Comparison of ENCODE assay signal across 10 cellular contexts in the genomic region with DNA sequence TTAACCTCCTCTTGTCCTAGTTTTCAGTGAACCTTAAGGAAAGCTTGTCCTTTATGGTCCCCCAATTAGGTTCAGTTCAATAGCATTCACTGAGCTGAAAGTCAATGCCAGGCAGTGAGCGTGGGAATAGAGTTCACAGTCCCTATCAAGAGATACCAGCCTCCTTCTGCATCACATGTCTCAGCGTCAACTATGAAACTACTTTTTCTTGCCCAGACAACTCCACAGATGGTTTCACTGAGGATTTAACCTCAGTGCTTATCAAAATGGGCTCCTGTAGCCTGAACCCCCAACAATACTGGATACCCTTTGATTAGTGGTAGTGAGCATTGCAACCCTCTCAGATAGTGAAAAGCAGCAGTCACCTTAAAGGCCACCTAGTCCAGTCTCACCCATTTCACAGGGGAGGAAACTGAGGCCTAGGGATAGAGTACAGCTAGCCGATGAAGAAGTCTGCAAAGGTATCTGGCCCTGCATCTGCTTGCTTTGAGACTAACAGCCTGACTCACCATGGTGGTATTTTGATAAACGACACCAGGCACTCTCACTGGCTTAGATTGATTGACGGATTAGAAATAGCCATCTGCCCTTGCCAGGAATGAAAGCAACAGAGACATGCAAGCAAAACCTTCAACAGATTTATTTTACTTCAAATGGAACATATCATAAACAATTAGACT. TPM values are rescaled to one million over a fixed set of nuclear protein-coding genes. Genes with fewer than 3 reads are reported as not detected.
DNase-seq lines count a peak whose midpoint lies in the region; ATAC-seq, FAIRE-seq and TF ChIP-seq lines count a peak whose summit lies in the region.
"Had no signal": no experiment of that assay in that cellular context is flagged by ENCODE, and none has a peak within 500 bp of the region (broad histone marks: within the 10 kb centered on the region; RNA-seq: fewer than 3 reads in every experiment).

No MANE protein-coding gene starts in this region.

- DNase-seq in Daoy (ENCODE audit: low read depth): peak; percentile 55
- DNase-seq in MM.1S: peak; percentile 64
- peak; percentile 11 to 40 (median 17) for DNase-seq in K562 (ENCODE audit: extremely low read depth in 1 of 4, low spot score in 3 of 4)
- DNase-seq in HuH-7 (ENCODE audit: low spot score): no peak
- DNase-seq in NCI-H146 (lab: John Stamatoyannopoulos, UW): no peak
- DNase-seq in NCI-H2081 treated with DMSO at 0.1 percent for 48 hours (lab: John Stamatoyannopoulos, UW): no peak
- no peak for DNase-seq in right atrium auricular region (ENCODE audit: low spot score)
- DNase-seq: NCI-H526 treated with DMSO at 0.1 percent for 48 hours had no signal

- no peaks in the 10 kb centered on the region for H4K20me1 ChIP-seq in MM.1S (ENCODE audit: insufficient read depth, low read length)
- H4K20me1 ChIP-seq in K562 (replicated peaks; ENCODE audit: control insufficient read depth, insufficient read depth, low read length): no peaks in the 10 kb centered on the region

- H3K9ac ChIP-seq in MM.1S (ENCODE audit: low read length): peak overlapping the region; percentile 81
- H3K9ac ChIP-seq in K562 (ENCODE audit: insufficient read depth in 1 of 2, low read depth in 2 of 2, low read length in 2 of 2): no peak overlapping the region
- no peak overlapping the region for H3K9ac ChIP-seq in parathyroid adenoma

- H3K4me1 ChIP-seq in MM.1S (ENCODE audit: low read length) (peaks cover 48% of the 10 kb centered on the region), K562 (replicated peaks in 1 of 2; ENCODE audit: control insufficient read depth in 2 of 2, insufficient read depth in 2 of 2, low read length in 2 of 2) (peaks cover 9 to 36% of the 10 kb centered on the region in 2 experiments), parathyroid adenoma (peaks cover 20% of the 10 kb centered on the region), right atrium auricular region (peaks cover 0 to 63% of the 10 kb centered on the region in 2 donors)

- H3F3A ChIP-seq in MM.1S (ENCODE audit: insufficient read depth, low read length): peaks cover 56% of the 10 kb centered on the region

- 29% methylated on average over 5 of the region's 5 CpGs for WGBS in K562 (ENCODE audit: insufficient coverage, low coverage, missing lambda C conversion rate)

- ATAC-seq in K562: no peak

- POLR2A ChIA-PET in K562 (lab: Yijun Ruan, JAX): no interaction called here

- CTCF ChIA-PET in K562 (lab: Yijun Ruan, JAX; ENCODE audit: low intra/inter-chr PET ratio): no interaction called here

- in situ Hi-C loops in K562 (cut with MboI): no loop called here

- no peak for TF ChIP-seq RAD21 in K562 (CRISPR knock-in tag; conservative IDR thresholded peaks at IDR 0.05 in 1 of 2, IDR thresholded peaks at IDR 0.05 in 1 of 2)

- no peak for TF ChIP-seq POLR2A in K562 (conservative IDR thresholded peaks at IDR 0.05)

- H3K4me2 ChIP-seq in MM.1S (ENCODE audit: low read depth, low read length) (peak overlapping the region; percentile 92), K562 (ENCODE audit: insufficient read depth, low read length) (no peak overlapping the region), parathyroid adenoma (ENCODE audit: low read length) (no peak overlapping the region)

- TF ChIP-seq CTCF in MM.1S (IDR thresholded peaks at IDR 0.05; ENCODE audit: low read length) (no peak), K562 (IDR thresholded peaks at IDR 0.05 in 2 of 3, conservative IDR thresholded peaks at IDR 0.05 in 1 of 3; ENCODE audit: insufficient read depth in 2 of 3, low read depth in 1 of 3, low read length in 3 of 3) (no peak), parathyroid adenoma (IDR thresholded peaks at IDR 0.05) (no peak), right atrium auricular region (IDR thresholded peaks at IDR 0.05) (no peak)

- H3K27ac ChIP-seq in MM.1S (ENCODE audit: low read length) (peak overlapping the region; percentile 91), K562 (ENCODE audit: extremely low read depth, low read depth, low read length) (no peak overlapping the region), parathyroid adenoma (peak overlapping the region; percentile 22), right atrium auricular region (peak overlapping the region in 1 of 2 donors; percentile 96)

- H3K79me2 ChIP-seq in MM.1S (ENCODE audit: low read length): peaks cover 66% of the 10 kb centered on the region
- H3K79me2 ChIP-seq in K562 (ENCODE audit: control insufficient read depth, insufficient read depth, low read length): peaks cover 45% of the 10 kb centered on the region
- peaks cover 21% of the 10 kb centered on the region for H3K79me2 ChIP-seq in parathyroid adenoma

- no peaks in the 10 kb centered on the region for H3K9me1 ChIP-seq in K562 (ENCODE audit: control insufficient read depth, insufficient read depth, low read length)

- H3K36me3 ChIP-seq in MM.1S (replicated peaks; ENCODE audit: insufficient read depth, low read length): no peaks in the 10 kb centered on the region
- no peaks in the 10 kb centered on the region for H3K36me3 ChIP-seq in K562 (ENCODE audit: control insufficient read depth, insufficient read depth, low read length)
- no peaks in the 10 kb centered on the region for H3K36me3 ChIP-seq in parathyroid adenoma (ENCODE audit: control insufficient read depth, insufficient read depth, low read length)
- no peaks in the 10 kb centered on the region for H3K36me3 ChIP-seq in right atrium auricular region

- no peaks in the 10 kb centered on the region for H3K27me3 ChIP-seq in MM.1S (replicated peaks; ENCODE audit: insufficient read depth, low read length)
- no peaks in the 10 kb centered on the region for H3K27me3 ChIP-seq in K562 (ENCODE audit: control insufficient read depth in 2 of 2, insufficient read depth in 2 of 2, low read length in 2 of 2)
- no peaks in the 10 kb centered on the region for H3K27me3 ChIP-seq in parathyroid adenoma (ENCODE audit: control insufficient read depth, insufficient read depth, low read length)
- H3K27me3 ChIP-seq in right atrium auricular region: no peaks in the 10 kb centered on the region

- no peak for TF ChIP-seq EP300 in K562 (IDR thresholded peaks at IDR 0.05; ENCODE audit: low read length)

- intact Hi-C loops in K562 (cut with micrococcal nuclease): no loop called here

- no peak overlapping the region for H3K4me3 ChIP-seq in MM.1S (ENCODE audit: low read length)
- H3K4me3 ChIP-seq in K562: no peak overlapping the region
- H3K4me3 ChIP-seq in parathyroid adenoma (ENCODE audit: low read depth, low read length): no peak overlapping the region
- no peak overlapping the region for H3K4me3 ChIP-seq in right atrium auricular region

- H3K9me2 ChIP-seq in MM.1S (replicated peaks; ENCODE audit: insufficient read depth, low read length): no peaks in the 10 kb centered on the region

- BruUV-seq in K562 (replicated peaks; lab: Mats Ljungman, UMichigan): no TSS peak

- peak; percentile 67 for FAIRE-seq in K562 (lab: Jason Lieb, UNC)

- H2AFZ ChIP-seq in MM.1S (ENCODE audit: low read length): peak overlapping the region; percentile 28
- H2AFZ ChIP-seq in K562 (ENCODE audit: low read depth, low read length): peak overlapping the region; percentile 58; the same call in 1 of the 2 replicates
- H2AFZ ChIP-seq in parathyroid adenoma: peak overlapping the region; percentile 34

- H3K9me3 ChIP-seq in MM.1S (replicated peaks; ENCODE audit: insufficient read depth, low read length): no peaks in the 10 kb centered on the region
- H3K9me3 ChIP-seq in K562 (replicated peaks; ENCODE audit: control insufficient read depth, insufficient read depth, low read depth, low read length): no peaks in the 10 kb centered on the region
- H3K9me3 ChIP-seq in parathyroid adenoma (ENCODE audit: control insufficient read depth, low read length): no peaks in the 10 kb centered on the region
- no peaks in the 10 kb centered on the region for H3K9me3 ChIP-seq in right atrium auricular region

RNA-seq across cellular contexts. Expression of a gene that starts 1.6 kb away (rescaled TPM):
- total RNA-seq in Daoy (2014; rRNA removed; shearing (Covaris generic)): 59.1 and 71.0 TPM in 2 replicates
- 34.9 and 77.4 TPM in 2 replicates for total RNA-seq in K562 (2011; cell fraction: chromatin; rRNA removed; ENCODE audit: low replicate concordance)
- 20.9 and 22.8 TPM in 2 replicates for total RNA-seq in K562 (2011; cell fraction: nucleolus; rRNA removed)
- total RNA-seq in K562 (2011; cell fraction: nucleoplasm; rRNA removed): 42.0 and 48.9 TPM in 2 replicates
- total RNA-seq in K562 (2014; rRNA removed): 23.2 and 28.9 TPM in 2 replicates
- total RNA-seq in K562 (2014; rRNA removed; fragmentation: Illumina TruSeq; extraction: Trizol): 35.4 and 40.9 TPM in 2 replicates
- 33.9 and 38.6 TPM in 2 replicates for total RNA-seq in K562 (2015; rRNA removed; fragmentation: Illumina TruSeq; extraction: Trizol)
- 31.2 and 33.8 TPM in 2 replicates for total RNA-seq in K562 (2021)
- polyA plus RNA-seq in K562 (2011; rRNA removed): 42.5 and 58.2 TPM in 2 replicates
- polyA plus RNA-seq in K562 (2011; cell fraction: cytosol; rRNA removed): 11.9 and 19.8 TPM in 2 replicates
- polyA plus RNA-seq in K562 (2011; cell fraction: nucleus; rRNA removed): 37.5 and 53.9 TPM in 2 replicates
- 28.0 and 29.6 TPM in 2 replicates for polyA plus RNA-seq in K562 (2012)
- polyA plus RNA-seq in K562 (2014; fragmentation: Illumina TruSeq; extraction: Trizol): 30.7 and 45.2 TPM in 2 replicates
- 10 to 100 TPM; 58.3 to 80.0 TPM for polyA plus RNA-seq in K562 (2014; fragmentation: Nextera tagmentation; extraction: Ambion mirVana)
- polyA plus RNA-seq in K562 (2014; rRNA removed): 36.7 and 42.0 TPM in 2 replicates
- 28.8 and 29.4 TPM in 2 replicates for polyA minus RNA-seq in K562 (2011; rRNA and poly(A)+ RNA removed)
- polyA minus RNA-seq in K562 (2011; cell fraction: cytosol; rRNA and poly(A)+ RNA removed): 9.5 and 9.9 TPM in 2 replicates
- 24.2 and 38.8 TPM in 2 replicates for polyA minus RNA-seq in K562 (2011; cell fraction: nucleus; rRNA and poly(A)+ RNA removed)
- 10 to 100 TPM; 39.9 to 63.5 TPM for total RNA-seq in right atrium auricular region

RNA-seq across cellular contexts. Expression of a gene that starts 3.0 kb away (rescaled TPM):
- 31.6 and 36.2 TPM in 2 replicates for total RNA-seq in Daoy (2014; rRNA removed; shearing (Covaris generic))
- total RNA-seq in K562 (2011; cell fraction: chromatin; rRNA removed; ENCODE audit: low replicate concordance): 6.7 and 11.2 TPM in 2 replicates
- total RNA-seq in K562 (2011; cell fraction: nucleolus; rRNA removed): 10.8 TPM in 2 replicates
- 14.4 and 14.6 TPM in 2 replicates for total RNA-seq in K562 (2011; cell fraction: nucleoplasm; rRNA removed)
- total RNA-seq in K562 (2014; rRNA removed): 11.3 and 11.9 TPM in 2 replicates
- 12.7 and 13.0 TPM in 2 replicates for total RNA-seq in K562 (2014; rRNA removed; fragmentation: Illumina TruSeq; extraction: Trizol)
- 9.4 and 10.7 TPM in 2 replicates for total RNA-seq in K562 (2015; rRNA removed; fragmentation: Illumina TruSeq; extraction: Trizol)
- total RNA-seq in K562 (2021): 11.5 and 15.2 TPM in 2 replicates
- polyA plus RNA-seq in K562 (2011; rRNA removed): 21.5 and 22.0 TPM in 2 replicates
- polyA plus RNA-seq in K562 (2011; cell fraction: cytosol; rRNA removed): 22.4 and 25.0 TPM in 2 replicates
- polyA plus RNA-seq in K562 (2011; cell fraction: nucleus; rRNA removed): 3.3 and 6.6 TPM in 2 replicates
- polyA plus RNA-seq in K562 (2012): 16.2 and 23.1 TPM in 2 replicates
- polyA plus RNA-seq in K562 (2014; fragmentation: Illumina TruSeq; extraction: Trizol): 16.8 and 20.6 TPM in 2 replicates
- 10 to 100 TPM; 51.8 to 54.0 TPM for polyA plus RNA-seq in K562 (2014; fragmentation: Nextera tagmentation; extraction: Ambion mirVana)
- polyA plus RNA-seq in K562 (2014; rRNA removed): 10.3 and 14.6 TPM in 2 replicates
- polyA minus RNA-seq in K562 (2011; rRNA and poly(A)+ RNA removed): 21.9 and 23.0 TPM in 2 replicates
- polyA minus RNA-seq in K562 (2011; cell fraction: cytosol; rRNA and poly(A)+ RNA removed): 11.2 and 13.1 TPM in 2 replicates
- polyA minus RNA-seq in K562 (2011; cell fraction: nucleus; rRNA and poly(A)+ RNA removed): 1.3 and 3.7 TPM in 2 replicates
- total RNA-seq in right atrium auricular region: 100 to 1,000 TPM; 172 to 199 TPM

RNA-seq across cellular contexts. Expression of a gene that starts 29.6 kb away (rescaled TPM):
- 11.0 and 19.3 TPM in 2 replicates for total RNA-seq in Daoy (2014; rRNA removed; shearing (Covaris generic))
- 20.0 and 109 TPM in 2 replicates for total RNA-seq in K562 (2011; cell fraction: chromatin; rRNA removed; ENCODE audit: low replicate concordance)
- 13.7 and 18.2 TPM in 2 replicates for total RNA-seq in K562 (2011; cell fraction: nucleolus; rRNA removed)
- total RNA-seq in K562 (2011; cell fraction: nucleoplasm; rRNA removed): 20.6 and 33.0 TPM in 2 replicates
- 7.1 and 9.5 TPM in 2 replicates for total RNA-seq in K562 (2014; rRNA removed)
- total RNA-seq in K562 (2014; rRNA removed; fragmentation: Illumina TruSeq; extraction: Trizol): 13.9 and 18.6 TPM in 2 replicates
- total RNA-seq in K562 (2015; rRNA removed; fragmentation: Illumina TruSeq; extraction: Trizol): 11.2 and 13.7 TPM in 2 replicates
- total RNA-seq in K562 (2021): 10.9 and 12.3 TPM in 2 replicates
- polyA plus RNA-seq in K562 (2011; rRNA removed): 11.3 and 11.8 TPM in 2 replicates
- polyA plus RNA-seq in K562 (2011; cell fraction: cytosol; rRNA removed): 2.1 and 3.2 TPM in 2 replicates
- 9.1 and 10.1 TPM in 2 replicates for polyA plus RNA-seq in K562 (2011; cell fraction: nucleus; rRNA removed)
- 6.7 and 10.2 TPM in 2 replicates for polyA plus RNA-seq in K562 (2012)
- 8.9 and 10.3 TPM in 2 replicates for polyA plus RNA-seq in K562 (2014; fragmentation: Illumina TruSeq; extraction: Trizol)
- 1 to 10 TPM; 3.1 to 3.7 TPM for polyA plus RNA-seq in K562 (2014; fragmentation: Nextera tagmentation; extraction: Ambion mirVana)
- 6.2 and 7.2 TPM in 2 replicates for polyA plus RNA-seq in K562 (2014; rRNA removed)
- 23.0 and 37.6 TPM in 2 replicates for polyA minus RNA-seq in K562 (2011; rRNA and poly(A)+ RNA removed)
- 9.6 and 10.0 TPM in 2 replicates for polyA minus RNA-seq in K562 (2011; cell fraction: cytosol; rRNA and poly(A)+ RNA removed)
- 13.1 and 18.0 TPM in 2 replicates for polyA minus RNA-seq in K562 (2011; cell fraction: nucleus; rRNA and poly(A)+ RNA removed)
- total RNA-seq in right atrium auricular region: 10 to 100 TPM; 15.6 to 21.3 TPM

RNA-seq across cellular contexts. Expression of a gene that starts 40.7 kb away (rescaled TPM):
- not detected in 2 replicates for total RNA-seq in Daoy (2014; rRNA removed; shearing (Covaris generic))
- total RNA-seq in K562 (2011; cell fraction: chromatin; rRNA removed; ENCODE audit: low replicate concordance): not detected in 2 replicates
- not detected in 2 replicates for total RNA-seq in K562 (2011; cell fraction: nucleolus; rRNA removed)
- total RNA-seq in K562 (2011; cell fraction: nucleoplasm; rRNA removed): not detected in 2 replicates
- total RNA-seq in K562 (2014; rRNA removed): not detected in 2 replicates
- not detected in 2 replicates for total RNA-seq in K562 (2014; rRNA removed; fragmentation: Illumina TruSeq; extraction: Trizol)
- total RNA-seq in K562 (2015; rRNA removed; fragmentation: Illumina TruSeq; extraction: Trizol): not detected in 2 replicates
- not detected in 2 replicates for total RNA-seq in K562 (2021)
- polyA plus RNA-seq in K562 (2011; rRNA removed): not detected in 2 replicates
- polyA plus RNA-seq in K562 (2011; cell fraction: cytosol; rRNA removed): not detected in 2 replicates
- not detected in 2 replicates for polyA plus RNA-seq in K562 (2011; cell fraction: nucleus; rRNA removed)
- polyA plus RNA-seq in K562 (2012): 0.03 and 0.10 TPM in 2 replicates
- not detected in 2 replicates for polyA plus RNA-seq in K562 (2014; fragmentation: Illumina TruSeq; extraction: Trizol)
- under 1 TPM in 1 of 2 experiments, not detected in 1; 0.03 TPM for polyA plus RNA-seq in K562 (2014; fragmentation: Nextera tagmentation; extraction: Ambion mirVana)
- not detected in 2 replicates for polyA plus RNA-seq in K562 (2014; rRNA removed)
- polyA minus RNA-seq in K562 (2011; rRNA and poly(A)+ RNA removed): not detected in 2 replicates
- polyA minus RNA-seq in K562 (2011; cell fraction: cytosol; rRNA and poly(A)+ RNA removed): not detected in 2 replicates
- polyA minus RNA-seq in K562 (2011; cell fraction: nucleus; rRNA and poly(A)+ RNA removed): not detected in 2 replicates
- total RNA-seq in right atrium auricular region: 100 to 1,000 TPM in 1 of 2 donors, 10 to 100 TPM in 1; 33.1 to 110 TPM
- total RNA-seq: dermis microvascular lymphatic vessel endothelial cell had no signal

Comparison
In these comparisons a context has a peak if more than half of its experiments do, and no peak if none do; other contexts are left out.
1. DNase-seq: peak in Daoy (single experiment), MM.1S (single experiment) and K562 (4 of 4); none in HuH-7 (single experiment), NCI-H146 (single experiment), NCI-H2081 treated with DMSO at 0.1 percent for 48 hours (single experiment) and right atrium auricular region (single experiment).
2. Peak in every context shown above with its lines, with median percentiles within 50 percentile points of each other: H2AFZ ChIP-seq.